Comparison of ENCODE assay signal across 8 cellular contexts in the genomic region with DNA sequence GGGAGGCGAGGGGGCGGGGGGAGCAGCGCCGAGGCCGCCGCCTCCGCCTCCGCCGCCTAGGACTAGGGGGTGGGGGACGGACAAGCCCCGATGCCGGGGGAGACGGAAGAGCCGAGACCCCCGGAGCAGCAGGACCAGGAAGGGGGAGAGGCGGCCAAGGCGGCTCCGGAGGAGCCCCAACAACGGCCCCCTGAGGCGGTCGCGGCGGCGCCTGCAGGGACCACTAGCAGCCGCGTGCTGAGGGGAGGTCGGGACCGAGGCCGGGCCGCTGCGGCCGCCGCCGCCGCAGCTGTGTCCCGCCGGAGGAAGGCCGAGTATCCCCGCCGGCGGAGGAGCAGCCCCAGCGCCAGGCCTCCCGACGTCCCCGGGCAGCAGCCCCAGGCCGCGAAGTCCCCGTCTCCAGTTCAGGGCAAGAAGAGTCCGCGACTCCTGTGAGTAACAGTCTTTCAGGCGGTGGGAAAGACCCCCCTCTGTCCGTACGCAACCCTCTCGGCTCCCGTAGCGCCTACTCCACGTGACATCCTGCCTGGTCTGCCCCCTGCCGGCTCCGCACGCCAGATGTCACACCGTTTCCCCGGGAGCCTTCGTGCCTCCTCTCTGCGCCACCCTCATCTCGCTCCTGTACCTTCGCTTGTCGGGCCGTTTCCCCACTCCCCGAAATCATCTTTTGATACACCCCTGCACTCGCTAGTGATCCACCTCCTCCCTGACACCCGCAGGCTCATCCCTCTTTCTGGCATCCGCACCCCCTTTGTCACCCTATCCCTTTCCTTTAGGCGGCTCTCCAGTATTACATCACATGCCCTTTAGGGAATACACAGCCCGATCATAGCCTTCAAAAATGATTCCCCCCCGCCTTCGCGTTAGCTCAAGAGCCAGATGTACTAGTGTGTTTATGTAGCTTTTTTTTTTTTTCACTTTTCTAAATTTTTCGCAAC. TPM values are rescaled to one million over a fixed set of nuclear protein-coding genes. Genes with fewer than 3 reads are reported as not detected.
DNase-seq lines count a peak whose midpoint lies in the region; ATAC-seq and TF ChIP-seq lines count a peak whose summit lies in the region.

No MANE protein-coding gene starts in this region.

- H3K4me2 ChIP-seq in Loucy (ENCODE audit: low read depth, low read length, poor library complexity, severe bottlenecking) (peak overlapping the region; percentile 97), neural cell (ENCODE audit: low read length) (peak overlapping the region; percentile 64)

- H3K79me2 ChIP-seq in Loucy (ENCODE audit: insufficient read depth, low read length) = peaks cover 77% of the 10 kb centered on the region
- H3K79me2 ChIP-seq in neural cell (replicated peaks; ENCODE audit: insufficient read depth, low read length) = peaks cover 47% of the 10 kb centered on the region

- H3K4me3 ChIP-seq in H7 (ENCODE audit: insufficient read depth, low read depth, low read length) (peak overlapping the region; percentile 94), Loucy (ENCODE audit: low read length, poor library complexity, severe bottlenecking) (peak overlapping the region; percentile 94), RWPE2 (ENCODE audit: severe bottlenecking) (peak overlapping the region; percentile 98), fibroblast of villous mesenchyme (ENCODE audit: low read depth, low read length) (peak overlapping the region; percentile 77), neural cell (ENCODE audit: low read length) (peak overlapping the region; percentile 74)

- peak; percentile 78 for TF ChIP-seq EP300 in neural cell (conservative IDR thresholded peaks at IDR 0.05; ENCODE audit: poor library complexity, severe bottlenecking)

- H4K20me1 ChIP-seq in Loucy (ENCODE audit: insufficient read depth, low read length, poor library complexity, severe bottlenecking) (peaks cover 54% of the 10 kb centered on the region), neural cell (ENCODE audit: insufficient read depth) (no peaks in the 10 kb centered on the region)

- H3K27ac Mint-ChIP-seq in stimulated activated naive CD8-positive, alpha-beta T cell treated with anti-CD3 and anti-CD28 coated beads, Interleukin-15, amount 100 ng/mL, for 72 hours = peak overlapping the region; percentile 100

- peak; percentile 44 for ATAC-seq in RWPE2 (ENCODE audit: low read depth)
- peak; percentile 60 for ATAC-seq in stimulated activated naive CD8-positive, alpha-beta T cell treated with anti-CD3 and anti-CD28 coated beads, Interleukin-15, amount 100 ng/mL, for 72 hours

- H3K9me2 ChIP-seq in Loucy (replicated peaks; ENCODE audit: low read depth, low read length) (no peaks in the 10 kb centered on the region), neural cell (ENCODE audit: insufficient read depth, low read length) (no peaks in the 10 kb centered on the region)

- peaks cover 12% of the 10 kb centered on the region for H3F3A ChIP-seq in Loucy (ENCODE audit: low read depth)
- peaks cover 6% of the 10 kb centered on the region for H3F3A ChIP-seq in neural cell (ENCODE audit: insufficient read depth, low read length, poor library complexity, severe bottlenecking)

- H3K4me1 ChIP-seq in Loucy (ENCODE audit: insufficient read depth, low read length, poor library complexity, severe bottlenecking) = peaks cover 60% of the 10 kb centered on the region
- H3K4me1 ChIP-seq in RWPE2 (ENCODE audit: insufficient read depth, poor library complexity, severe bottlenecking) = peaks cover 48% of the 10 kb centered on the region

- H3K9ac ChIP-seq in Loucy (ENCODE audit: low read depth, low read length, poor library complexity, severe bottlenecking) = peak overlapping the region; percentile 99
- H3K9ac ChIP-seq in neural cell (ENCODE audit: low read length) = peak overlapping the region; percentile 95

- H3K27me3 ChIP-seq in H7 (ENCODE audit: control insufficient read depth, insufficient read depth, low read length) (no peaks in the 10 kb centered on the region), Loucy (ENCODE audit: insufficient read depth, low read length, poor library complexity, severe bottlenecking) (peaks cover 4% of the 10 kb centered on the region), RWPE2 (ENCODE audit: insufficient read depth, poor library complexity, severe bottlenecking) (no peaks in the 10 kb centered on the region), neural cell (ENCODE audit: insufficient read depth, low read depth, low read length) (no peaks in the 10 kb centered on the region)

- no peak overlapping the region for H2AFZ ChIP-seq in Loucy (ENCODE audit: low read length)
- H2AFZ ChIP-seq in neural cell (ENCODE audit: low read depth, low read length) = peak overlapping the region; percentile 72

- H3K27ac ChIP-seq in RWPE2 (ENCODE audit: poor library complexity, severe bottlenecking) (peak overlapping the region; percentile 98), neural cell (ENCODE audit: low read length) (peak overlapping the region; percentile 96)

- TF ChIP-seq CTCF in Loucy (conservative IDR thresholded peaks at IDR 0.05; ENCODE audit: low read length) (peak; percentile 69), RWPE2 (IDR thresholded peaks at IDR 0.05; ENCODE audit: poor library complexity, severe bottlenecking) (peak; percentile 84), fibroblast of villous mesenchyme (IDR thresholded peaks at IDR 0.05; ENCODE audit: insufficient read depth, low read depth, low read length) (peak; percentile 69), neural cell (IDR thresholded peaks at IDR 0.05; ENCODE audit: poor library complexity, severe bottlenecking) (peak; percentile 95)

- DNase-seq in ELR (ENCODE audit: low read depth) = peak; percentile 93
- peak; percentile 66 for DNase-seq in H7
- DNase-seq in RWPE2 (ENCODE audit: low spot score) = peak; percentile 89
- DNase-seq in activated effector memory CD4-positive, alpha-beta T cell treated with anti-CD3 and anti-CD28 coated beads, Interleukin-2, amount 50 U/mL, for 16 hours = peak; percentile 98
- DNase-seq in fibroblast of villous mesenchyme (ENCODE audit: low read depth) = peak; percentile 92
- peak; percentile 91 to 95 for DNase-seq in stimulated activated naive CD8-positive, alpha-beta T cell treated with anti-CD3 and anti-CD28 coated beads, Interleukin-15, amount 100 ng/mL, for 72 hours

- no peaks in the 10 kb centered on the region for H3K9me3 Mint-ChIP-seq in stimulated activated naive CD8-positive, alpha-beta T cell treated with anti-CD3 and anti-CD28 coated beads, Interleukin-15, amount 100 ng/mL, for 72 hours

- H3K4me1 Mint-ChIP-seq in stimulated activated naive CD8-positive, alpha-beta T cell treated with anti-CD3 and anti-CD28 coated beads, Interleukin-15, amount 100 ng/mL, for 72 hours = peaks cover 53% of the 10 kb centered on the region

- H3K4me3 Mint-ChIP-seq in stimulated activated naive CD8-positive, alpha-beta T cell treated with anti-CD3 and anti-CD28 coated beads, Interleukin-15, amount 100 ng/mL, for 72 hours = peak overlapping the region; percentile 78 to 93

- H3K36me3 ChIP-seq in H7 (replicated peaks; ENCODE audit: control insufficient read depth, insufficient read depth, low read length) (no peaks in the 10 kb centered on the region), Loucy (ENCODE audit: insufficient read depth, low read length) (no peaks in the 10 kb centered on the region), RWPE2 (ENCODE audit: low read depth) (peaks cover 30% of the 10 kb centered on the region), neural cell (ENCODE audit: insufficient read depth, low read length) (no peaks in the 10 kb centered on the region)

- H3K27me3 Mint-ChIP-seq in stimulated activated naive CD8-positive, alpha-beta T cell treated with anti-CD3 and anti-CD28 coated beads, Interleukin-15, amount 100 ng/mL, for 72 hours = no peaks in the 10 kb centered on the region

- H3K9me3 ChIP-seq in Loucy (ENCODE audit: insufficient read depth, low read depth, low read length) = no peaks in the 10 kb centered on the region
- H3K9me3 ChIP-seq in RWPE2 (ENCODE audit: severe bottlenecking) = no peaks in the 10 kb centered on the region
- H3K9me3 ChIP-seq in neural cell (ENCODE audit: low read length) = no peaks in the 10 kb centered on the region

- TF ChIP-seq RAD21 in neural cell (conservative IDR thresholded peaks at IDR 0.05) = peak; percentile 47

TF ChIP-seq in neural cell, 6 proteins besides CTCF, POLR2A, EP300 and RAD21 (continues in another document):
- peak; percentile 66 for TF ChIP-seq SMC3 (conservative IDR thresholded peaks at IDR 0.05; ENCODE audit: poor library complexity)
- TF ChIP-seq, protein P1, sequence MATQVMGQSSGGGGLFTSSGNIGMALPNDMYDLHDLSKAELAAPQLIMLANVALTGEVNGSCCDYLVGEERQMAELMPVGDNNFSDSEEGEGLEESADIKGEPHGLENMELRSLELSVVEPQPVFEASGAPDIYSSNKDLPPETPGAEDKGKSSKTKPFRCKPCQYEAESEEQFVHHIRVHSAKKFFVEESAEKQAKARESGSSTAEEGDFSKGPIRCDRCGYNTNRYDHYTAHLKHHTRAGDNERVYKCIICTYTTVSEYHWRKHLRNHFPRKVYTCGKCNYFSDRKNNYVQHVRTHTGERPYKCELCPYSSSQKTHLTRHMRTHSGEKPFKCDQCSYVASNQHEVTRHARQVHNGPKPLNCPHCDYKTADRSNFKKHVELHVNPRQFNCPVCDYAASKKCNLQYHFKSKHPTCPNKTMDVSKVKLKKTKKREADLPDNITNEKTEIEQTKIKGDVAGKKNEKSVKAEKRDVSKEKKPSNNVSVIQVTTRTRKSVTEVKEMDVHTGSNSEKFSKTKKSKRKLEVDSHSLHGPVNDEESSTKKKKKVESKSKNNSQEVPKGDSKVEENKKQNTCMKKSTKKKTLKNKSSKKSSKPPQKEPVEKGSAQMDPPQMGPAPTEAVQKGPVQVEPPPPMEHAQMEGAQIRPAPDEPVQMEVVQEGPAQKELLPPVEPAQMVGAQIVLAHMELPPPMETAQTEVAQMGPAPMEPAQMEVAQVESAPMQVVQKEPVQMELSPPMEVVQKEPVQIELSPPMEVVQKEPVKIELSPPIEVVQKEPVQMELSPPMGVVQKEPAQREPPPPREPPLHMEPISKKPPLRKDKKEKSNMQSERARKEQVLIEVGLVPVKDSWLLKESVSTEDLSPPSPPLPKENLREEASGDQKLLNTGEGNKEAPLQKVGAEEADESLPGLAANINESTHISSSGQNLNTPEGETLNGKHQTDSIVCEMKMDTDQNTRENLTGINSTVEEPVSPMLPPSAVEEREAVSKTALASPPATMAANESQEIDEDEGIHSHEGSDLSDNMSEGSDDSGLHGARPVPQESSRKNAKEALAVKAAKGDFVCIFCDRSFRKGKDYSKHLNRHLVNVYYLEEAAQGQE (IDR thresholded peaks at IDR 0.05; ENCODE audit: borderline replicate concordance) = peak; percentile 82

RNA-seq across cellular contexts. Expression of a gene that starts 0.6 kb away (rescaled TPM):
- 20.5 and 28.3 TPM in 2 replicates for total RNA-seq in H7 (2014; rRNA removed; shearing (Covaris generic))
- 54.4 and 68.7 TPM in 2 replicates for total RNA-seq in fibroblast of villous mesenchyme
- polyA plus RNA-seq in neural cell = 29.4 and 32.7 TPM in 2 replicates
- polyA minus RNA-seq in neural cell = 50.9 and 58.0 TPM in 2 replicates

RNA-seq across cellular contexts. Expression of a gene that starts 3.8 kb away (rescaled TPM):
- total RNA-seq in H7 (2014; rRNA removed; shearing (Covaris generic)) = 2.2 and 2.8 TPM in 2 replicates
- 3.5 and 13.9 TPM in 2 replicates for total RNA-seq in fibroblast of villous mesenchyme
- polyA plus RNA-seq in neural cell = 4.1 and 4.3 TPM in 2 replicates
- polyA minus RNA-seq in neural cell = 2.7 and 3.4 TPM in 2 replicates

RNA-seq across cellular contexts. Expression of a gene that starts 43.0 kb away (rescaled TPM):
- 0.26 and 0.73 TPM in 2 replicates for total RNA-seq in H7 (2014; rRNA removed; shearing (Covaris generic))
- 2.2 and 2.9 TPM in 2 replicates for total RNA-seq in fibroblast of villous mesenchyme
- 2.3 and 3.6 TPM in 2 replicates for polyA plus RNA-seq in neural cell
- polyA minus RNA-seq in neural cell = 3.4 and 4.2 TPM in 2 replicates

Comparison
In these comparisons a context has a peak if more than half of its experiments do, and no peak if none do; other contexts are left out.
1. Peak in every context shown above with its lines: DNase-seq, ATAC-seq, H3K4me3 ChIP-seq and H3K27ac ChIP-seq.